ENCODE assay signal across 1 cellular context in the genomic region with DNA sequence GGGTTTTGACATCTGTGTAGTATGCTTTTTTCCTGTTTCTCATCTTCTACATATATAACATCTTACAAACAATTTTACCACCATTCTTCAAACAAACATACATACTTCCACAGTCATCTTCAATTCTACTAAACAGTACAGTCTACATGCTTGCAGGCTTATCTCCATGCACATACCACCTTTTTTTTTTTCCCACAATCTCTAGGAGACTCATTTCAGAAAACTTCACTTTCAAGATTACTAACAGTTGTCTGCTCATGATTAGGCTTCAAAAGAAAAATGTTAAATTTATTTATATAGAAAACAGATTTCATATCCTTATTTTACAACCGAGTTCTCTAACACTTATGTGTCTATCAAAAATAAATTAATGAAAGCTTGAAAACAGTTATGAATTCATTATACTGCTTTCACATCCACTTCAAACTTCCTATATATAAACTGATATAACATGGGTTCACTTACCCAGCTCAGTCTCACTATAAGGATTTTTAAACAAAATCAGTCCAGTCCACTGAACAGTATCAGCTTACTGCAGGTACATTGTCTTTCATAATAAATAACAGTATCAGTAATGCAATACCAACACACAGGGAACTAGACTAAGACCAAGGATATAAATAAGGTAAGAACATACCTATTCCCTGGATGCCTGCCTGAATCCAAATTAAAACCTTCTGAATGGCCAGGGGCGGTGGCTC.
A peak's percentile ranks its signal among the peaks of the same experiment; 100 is the strongest.
TF ChIP-seq lines count a peak whose summit lies in the region.

No MANE protein-coding gene starts in this region.

TF ChIP-seq in GM12878, 131 proteins besides CTCF, POLR2A, EP300 and RAD21 (continued from another document):
- TF ChIP-seq STAT1 (conservative IDR thresholded peaks at IDR 0.05): no peak
- TF ChIP-seq EZH2 (IDR thresholded peaks at IDR 0.05; ENCODE audit: borderline replicate concordance, control insufficient read depth, low read depth, low read length): no peak
- no peak for TF ChIP-seq CREB1 (IDR thresholded peaks at IDR 0.05; ENCODE audit: low read depth)
- TF ChIP-seq, protein P1, sequence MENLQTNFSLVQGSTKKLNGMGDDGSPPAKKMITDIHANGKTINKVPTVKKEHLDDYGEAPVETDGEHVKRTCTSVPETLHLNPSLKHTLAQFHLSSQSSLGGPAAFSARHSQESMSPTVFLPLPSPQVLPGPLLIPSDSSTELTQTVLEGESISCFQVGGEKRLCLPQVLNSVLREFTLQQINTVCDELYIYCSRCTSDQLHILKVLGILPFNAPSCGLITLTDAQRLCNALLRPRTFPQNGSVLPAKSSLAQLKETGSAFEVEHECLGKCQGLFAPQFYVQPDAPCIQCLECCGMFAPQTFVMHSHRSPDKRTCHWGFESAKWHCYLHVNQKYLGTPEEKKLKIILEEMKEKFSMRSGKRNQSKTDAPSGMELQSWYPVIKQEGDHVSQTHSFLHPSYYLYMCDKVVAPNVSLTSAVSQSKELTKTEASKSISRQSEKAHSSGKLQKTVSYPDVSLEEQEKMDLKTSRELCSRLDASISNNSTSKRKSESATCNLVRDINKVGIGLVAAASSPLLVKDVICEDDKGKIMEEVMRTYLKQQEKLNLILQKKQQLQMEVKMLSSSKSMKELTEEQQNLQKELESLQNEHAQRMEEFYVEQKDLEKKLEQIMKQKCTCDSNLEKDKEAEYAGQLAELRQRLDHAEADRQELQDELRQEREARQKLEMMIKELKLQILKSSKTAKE (IDR thresholded peaks at IDR 0.05; ENCODE audit: low read depth, poor library complexity, severe bottlenecking): peak; percentile 72
- no peak for TF ChIP-seq CHD1 (IDR thresholded peaks at IDR 0.05; ENCODE audit: low read depth, low read length)
- TF ChIP-seq ATF7 (IDR thresholded peaks at IDR 0.05; ENCODE audit: low read depth): 0 out of 2 replicates have a peak, but pooled peaks have one; percentile 27
- no peak for TF ChIP-seq SUZ12 (IDR thresholded peaks at IDR 0.05; ENCODE audit: unreplicated experiment)
- peak; percentile 83; the same call in 1 of the 2 replicates for TF ChIP-seq NFIC (IDR thresholded peaks at IDR 0.05; ENCODE audit: low read depth, low read length)
- no peak for TF ChIP-seq KAT2A (conservative IDR thresholded peaks at IDR 0.05; ENCODE audit: control insufficient read depth, low read depth, low read length)
